Comparison of ENCODE assay signal across 1 cellular context in genomic region chr16:67204076-67204475, GRCh38.
TF ChIP-seq lines count a peak whose summit lies in the region.

No MANE protein-coding gene starts in this region.

TF ChIP-seq in SK-N-SH treated with all-trans-retinoic acid at 6 μM for 48 hours, 23 proteins besides CTCF, POLR2A, EP300 and RAD21 (continued from another document):
- TF ChIP-seq TSHZ2 (CRISPR knock-in tag; IDR thresholded peaks at IDR 0.05), result no peak
- TF ChIP-seq, protein P1, sequence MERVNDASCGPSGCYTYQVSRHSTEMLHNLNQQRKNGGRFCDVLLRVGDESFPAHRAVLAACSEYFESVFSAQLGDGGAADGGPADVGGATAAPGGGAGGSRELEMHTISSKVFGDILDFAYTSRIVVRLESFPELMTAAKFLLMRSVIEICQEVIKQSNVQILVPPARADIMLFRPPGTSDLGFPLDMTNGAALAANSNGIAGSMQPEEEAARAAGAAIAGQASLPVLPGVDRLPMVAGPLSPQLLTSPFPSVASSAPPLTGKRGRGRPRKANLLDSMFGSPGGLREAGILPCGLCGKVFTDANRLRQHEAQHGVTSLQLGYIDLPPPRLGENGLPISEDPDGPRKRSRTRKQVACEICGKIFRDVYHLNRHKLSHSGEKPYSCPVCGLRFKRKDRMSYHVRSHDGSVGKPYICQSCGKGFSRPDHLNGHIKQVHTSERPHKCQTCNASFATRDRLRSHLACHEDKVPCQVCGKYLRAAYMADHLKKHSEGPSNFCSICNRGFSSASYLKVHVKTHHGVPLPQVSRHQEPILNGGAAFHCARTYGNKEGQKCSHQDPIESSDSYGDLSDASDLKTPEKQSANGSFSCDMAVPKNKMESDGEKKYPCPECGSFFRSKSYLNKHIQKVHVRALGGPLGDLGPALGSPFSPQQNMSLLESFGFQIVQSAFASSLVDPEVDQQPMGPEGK (CRISPR knock-in tag; IDR thresholded peaks at IDR 0.05; ENCODE audit: borderline replicate concordance), result no peak
